9 cellular contexts compared by ENCODE assay signal in genomic region chr17:73646409-73647305, GRCh38. TPM values are rescaled to one million over a fixed set of nuclear protein-coding genes. Genes with fewer than 3 reads are reported as not detected.
DNase-seq lines count a peak whose midpoint lies in the region; ATAC-seq and TF ChIP-seq lines count a peak whose summit lies in the region.
"Had no signal": no experiment of that assay in that cellular context is flagged by ENCODE, and none has a peak within 500 bp of the region (broad histone marks: within the 10 kb centered on the region; RNA-seq: fewer than 3 reads in every experiment).

No MANE protein-coding gene starts in this region.

- POLR2A ChIA-PET in PC-9 (lab: Charles Lee; ENCODE audit: unreplicated experiment): no interaction called here

- intact Hi-C loops in PC-9 (cut with micrococcal nuclease; ENCODE audit: unreplicated experiment): no loop called here

- H3K4me2 ChIP-seq in GM23248 (ENCODE audit: unreplicated experiment) (no peak overlapping the region), PC-9 (no peak overlapping the region)

- no peak overlapping the region for H2AFZ ChIP-seq in GM23248
- H2AFZ ChIP-seq in PC-9: no peak overlapping the region

- CTCF ChIA-PET in PC-9 (lab: Charles Lee): no interaction called here

- H3K27ac ChIP-seq in GM23248: no peak overlapping the region
- no peak overlapping the region for H3K27ac ChIP-seq in PC-9

- BruUV-seq in PC-9 (replicated peaks; lab: Mats Ljungman, UMichigan): no TSS peak

- H4K20me1 ChIP-seq in GM23248 (ENCODE audit: insufficient read depth) (no peaks in the 10 kb centered on the region), PC-9 (ENCODE audit: insufficient read depth) (no peaks in the 10 kb centered on the region)

- 62 to 64% methylated on average over 19 of the region's 19 CpGs for WGBS in GM23248 (ENCODE audit: low coverage in 1 of 2, low lambda C conversion rate in 2 of 2, missing lambda C conversion rate in 2 of 2), 2 experiments

- H3K9me2 ChIP-seq in GM23248 (ENCODE audit: insufficient read depth) (no peaks in the 10 kb centered on the region), PC-9 (ENCODE audit: insufficient read depth) (no peaks in the 10 kb centered on the region)

- no peak overlapping the region for H3K9ac ChIP-seq in GM23248

- H3K4me1 ChIP-seq in GM23248 (ENCODE audit: insufficient read depth) (no peaks in the 10 kb centered on the region), PC-9 (replicated peaks; ENCODE audit: insufficient read depth) (no peaks in the 10 kb centered on the region)

- in situ Hi-C loops in GM23248 (cut with MboI): no loop called here

- peaks cover 48% of the 10 kb centered on the region for H3K27me3 ChIP-seq in GM23248 (replicated peaks; ENCODE audit: insufficient read depth)
- peaks cover 61% of the 10 kb centered on the region for H3K27me3 ChIP-seq in PC-9 (ENCODE audit: insufficient read depth, low read depth)

- H3K79me2 ChIP-seq in GM23248 (ENCODE audit: insufficient read depth): no peaks in the 10 kb centered on the region
- no peaks in the 10 kb centered on the region for H3K79me2 ChIP-seq in PC-9 (ENCODE audit: low read depth)

- no peaks in the 10 kb centered on the region for H3F3A ChIP-seq in GM23248 (ENCODE audit: insufficient read depth)
- H3F3A ChIP-seq in PC-9 (ENCODE audit: insufficient read depth, low read depth): no peaks in the 10 kb centered on the region

- H3K4me3 ChIP-seq in GM23248: no peak overlapping the region
- no peak overlapping the region for H3K4me3 ChIP-seq in PC-9

- DNase-seq in DMS53 (lab: John Stamatoyannopoulos, UW) (peak; percentile 31), DMS53 treated with DMSO at 0.1 percent for 48 hours (lab: John Stamatoyannopoulos, UW; ENCODE audit: unreplicated experiment) (no peak), GM23248 (peak; percentile 18), mesenteric fat pad (ENCODE audit: low spot score) (peak; percentile 51), PC-9 (no peak), HuH-7.5 (ENCODE audit: low spot score) (no peak)
- peak; percentile 58 for DNase-seq in activated CD8-positive, alpha-beta memory T cell treated with anti-CD3 and anti-CD28 coated beads for 24 hours
- DNase-seq: 8988T had no signal

- H3K9me3 ChIP-seq in GM23248 (ENCODE audit: low read depth) (no peaks in the 10 kb centered on the region), PC-9 (ENCODE audit: insufficient read depth, low read depth) (no peaks in the 10 kb centered on the region)

- ATAC-seq in GM21447 (IDR thresholded peaks at IDR 0.05; ENCODE audit: unreplicated experiment): no peak

- H3K36me3 ChIP-seq in GM23248 (ENCODE audit: low read depth) (no peaks in the 10 kb centered on the region), PC-9 (ENCODE audit: low read depth) (no peaks in the 10 kb centered on the region)

- TF ChIP-seq CTCF in PC-9 (conservative IDR thresholded peaks at IDR 0.05): no peak

RNA-seq across cellular contexts. Expression of gene SDK2, which starts 2.4 kb away (rescaled TPM):
- total RNA-seq in GM23248 (2014; rRNA removed; shearing (Covaris generic)): under 0.01 TPM in 1 of 2 replicates, not detected in the other
- polyA plus RNA-seq in GM23248 (2016; fragmentation: Nextera tagmentation; extraction: Ambion mirVana): 0.03 TPM in 1 of 2 replicates, not detected in the other
- total RNA-seq in mesenteric fat pad: 0.84 TPM
- 0.04 TPM in 1 of 2 replicates, not detected in the other for total RNA-seq in PC-9 (2021)

Comparison
In these comparisons a context has a peak if more than half of its experiments do, and no peak if none do; other contexts are left out.
1. DNase-seq: peak in DMS53 (single experiment), GM23248 (single experiment), activated CD8-positive, alpha-beta memory T cell treated with anti-CD3 and anti-CD28 coated beads for 24 hours (single experiment) and mesenteric fat pad (single experiment); none in DMS53 treated with DMSO at 0.1 percent for 48 hours (single experiment), PC-9 (0 of 2) and HuH-7.5 (single experiment).